8 cellular contexts compared by ENCODE assay signal in genomic region chr5:75265731-75266130, GRCh38. TPM values are rescaled to one million over a fixed set of nuclear protein-coding genes. Genes with fewer than 3 reads are reported as not detected.
DNase-seq lines count a peak whose midpoint lies in the region; ATAC-seq, FAIRE-seq and TF ChIP-seq lines count a peak whose summit lies in the region.

No MANE protein-coding gene starts in this region.

- H3K27me3 ChIP-seq in AG04450 (ENCODE audit: control insufficient read depth, insufficient read depth, low read length) (no peaks in the 10 kb centered on the region), gastroesophageal sphincter (no peaks in the 10 kb centered on the region)

- TF ChIP-seq EP300 in gastroesophageal sphincter (IDR thresholded peaks at IDR 0.05): no peak

- ATAC-seq in SK-N-SH treated with all-trans-retinoic acid at 6 μM for 48 hours (peak; percentile 66; the same call in 2 of the 3 replicates), gastroesophageal sphincter (no peak)

- 20 to 27% methylated on average over 2 of the region's 2 CpGs for WGBS in gastroesophageal sphincter (ENCODE audit: low coverage in 1 of 2), 2 donors

- FAIRE-seq in RCC 7860 (lab: Jason Lieb, UNC): no peak

- CTCF ChIA-PET in AG04450 (lab: Charles Lee): interaction anchor here (0.6 kb wide), 1 partner anchor 341 kb away, joined by 5 read pairs; no protein-coding TSS in a partner anchor

- H3K4me3 ChIP-seq in AG04450 (ENCODE audit: low read depth, low read length): no peak overlapping the region
- no peak overlapping the region for H3K4me3 ChIP-seq in gastroesophageal sphincter

- no peak overlapping the region for H3K27ac ChIP-seq in AG04450 (ENCODE audit: low read depth, low read length)
- H3K27ac ChIP-seq in gastroesophageal sphincter: no peak overlapping the region

- H3K9me3 ChIP-seq in AG04450 (ENCODE audit: control insufficient read depth, insufficient read depth, low read length): peaks cover 4% of the 10 kb centered on the region; the same call in 1 of the 2 replicates
- H3K9me3 ChIP-seq in gastroesophageal sphincter: no peaks in the 10 kb centered on the region

- TF ChIP-seq CTCF in AG04450 (IDR thresholded peaks at IDR 0.05; ENCODE audit: low read depth, low read length): peak; percentile 64
- peak; percentile 38 for TF ChIP-seq CTCF in GM12873 (IDR thresholded peaks at IDR 0.05; ENCODE audit: insufficient read depth, low read depth, low read length, missing control alignments)
- TF ChIP-seq CTCF in gastroesophageal sphincter (IDR thresholded peaks at IDR 0.05): peak in 3 of 4 experiments; percentile 7 to 49 (median 16)

- no peaks in the 10 kb centered on the region for H3K4me1 ChIP-seq in gastroesophageal sphincter

- no peaks in the 10 kb centered on the region for H3K36me3 ChIP-seq in gastroesophageal sphincter

- POLR2A ChIA-PET in AG04450 (lab: Yijun Ruan, JAX): no interaction called here

- TF ChIP-seq POLR2A in gastroesophageal sphincter (IDR thresholded peaks at IDR 0.05): no peak

- DNase-seq in AG04450 (ENCODE audit: low read depth, low spot score) (peak; percentile 0), NCI-H1048 (lab: John Stamatoyannopoulos, UW) (no peak), NCI-H128 (lab: John Stamatoyannopoulos, UW; ENCODE audit: unreplicated experiment) (no peak), NCI-H1436 treated with DMSO at 0.1 percent for 48 hours (lab: John Stamatoyannopoulos, UW) (no peak), RCC 7860 (ENCODE audit: low spot score) (no peak)

TF ChIP-seq in SK-N-SH treated with all-trans-retinoic acid at 6 μM for 48 hours, 23 proteins besides CTCF, POLR2A, EP300 and RAD21:
- TF ChIP-seq ISL1 (CRISPR knock-in tag; IDR thresholded peaks at IDR 0.05) (no peak), ARNTL (CRISPR knock-in tag; IDR thresholded peaks at IDR 0.05; ENCODE audit: borderline replicate concordance, low read depth) (no peak), OSR1 (CRISPR knock-in tag; IDR thresholded peaks at IDR 0.05) (no peak), PPARA (CRISPR knock-in tag; IDR thresholded peaks at IDR 0.05; ENCODE audit: borderline replicate concordance) (no peak)

RNA-seq across cellular contexts. Expression of gene ANKRD31, which starts 29.1 kb away (rescaled TPM):
- 0.02 and 0.06 TPM in 2 replicates for polyA plus RNA-seq in AG04450 (2011; rRNA removed)
- not detected in 2 replicates for polyA minus RNA-seq in AG04450 (2011; rRNA and poly(A)+ RNA removed)
- total RNA-seq in gastroesophageal sphincter: under 1 TPM in 3 of 4 donors, not detected in 1; 0.16 to 0.27 (median 0.23) TPM
